8 cellular contexts compared by ENCODE assay signal in the genomic region with DNA sequence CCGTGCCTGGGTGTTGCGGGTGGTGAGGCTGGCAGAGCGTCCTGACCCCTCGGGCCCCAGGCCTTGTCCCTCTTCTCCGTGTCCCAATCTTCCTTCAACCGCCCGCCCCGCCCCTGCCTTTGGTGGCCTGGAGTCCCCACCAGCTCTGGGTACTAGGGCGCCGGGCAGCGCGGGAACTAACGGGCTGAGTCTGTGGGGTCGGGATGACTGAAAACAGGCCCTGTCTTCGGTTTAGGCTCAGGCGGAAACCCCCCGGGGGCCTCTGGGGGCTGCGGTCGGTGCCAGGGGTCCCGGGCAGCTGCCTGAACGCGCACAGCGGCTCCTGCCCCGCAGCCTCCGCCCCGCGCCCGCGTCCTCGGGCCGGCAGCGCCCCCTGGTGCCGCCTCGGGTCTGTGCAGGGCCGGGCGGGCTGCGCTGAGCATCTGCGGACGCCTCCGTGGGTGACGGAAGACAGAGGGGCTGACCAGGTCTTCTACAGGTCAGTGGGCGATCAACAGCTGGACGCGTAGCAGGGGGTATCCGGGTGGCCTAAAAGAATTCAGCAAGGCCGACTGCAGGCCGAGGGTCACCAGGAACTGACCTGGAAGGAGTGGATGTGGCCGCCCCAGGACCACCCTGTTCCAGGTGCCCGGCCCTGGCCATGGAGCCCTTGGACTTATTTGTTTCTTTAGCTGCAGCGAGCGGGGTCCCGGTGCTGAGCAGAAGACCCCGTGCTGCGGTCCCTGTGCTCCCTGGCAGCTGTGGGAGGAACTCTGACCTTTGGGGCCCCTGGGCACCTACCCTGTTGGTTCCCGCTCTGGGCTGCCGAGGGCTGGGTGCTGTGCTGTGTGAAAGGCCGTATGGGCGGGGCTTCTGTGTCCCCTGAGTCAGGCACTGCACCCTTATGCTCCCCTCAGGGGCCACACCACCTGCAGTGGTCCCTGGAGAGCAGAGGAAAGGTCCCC.
DNase-seq lines count a peak whose midpoint lies in the region; ATAC-seq and TF ChIP-seq lines count a peak whose summit lies in the region.
"Not testable (repeated sequence)": the region's sequence is repeated elsewhere in the genome, so short reads cannot be mapped to it uniquely, and the experiment has no call there.

No MANE protein-coding gene starts in this region.

- ATAC-seq in GM18511 (IDR thresholded peaks at IDR 0.05; ENCODE audit: unreplicated experiment) (peak; percentile 88), HG03460 (IDR thresholded peaks at IDR 0.05; ENCODE audit: unreplicated experiment) (peak; percentile 77), foreskin keratinocyte (peak; percentile 88)

- not testable (repeated sequence) for H3K4ac ChIP-seq in H9 (ENCODE audit: low read depth, low read length)

- H3K79me1 ChIP-seq in H9 (ENCODE audit: insufficient read depth, low read depth, low read length, poor library complexity, severe bottlenecking): not testable (repeated sequence)

- H3K18ac ChIP-seq in H9 (ENCODE audit: insufficient read length, low read depth, low read length): not testable (repeated sequence)

- not testable (repeated sequence) for H4K5ac ChIP-seq in H9 (ENCODE audit: insufficient read length, low read depth, low read length)

- not testable (repeated sequence) for H2AK5ac ChIP-seq in H9 (ENCODE audit: insufficient read length, low read length)

- H2BK20ac ChIP-seq in H9 (ENCODE audit: low read depth, low read length, poor library complexity, severe bottlenecking): not testable (repeated sequence)

- H3K4me3 Mint-ChIP-seq in H9: peak overlapping the region; percentile 32 to 67; a peak in 3 of 5 replicates
- peak overlapping the region; percentile 44 for H3K4me3 Mint-ChIP-seq in activated naive CD4-positive, alpha-beta T cell treated with anti-CD3 and anti-CD28 coated beads, Interleukin-2, amount 10 ng/mL, durations not matched to agents 7 days and 5 days
- not testable (repeated sequence) for H3K4me3 Mint-ChIP-seq in neural progenitor cell

- H3K27ac ChIP-seq in H9 (ENCODE audit: insufficient read length, low read depth, low read length); SK-N-SH (ENCODE audit: low read depth in 2 of 2, low read length in 1 of 2); foreskin keratinocyte; neural progenitor cell: not testable (repeated sequence)

- not testable (repeated sequence) for H3K27me3 ChIP-seq in H9 (ENCODE audit: insufficient read depth, low read length)
- H3K27me3 ChIP-seq in SK-N-SH (ENCODE audit: insufficient read depth): peaks cover 75% of the 10 kb centered on the region
- H3K27me3 ChIP-seq in foreskin keratinocyte: peaks cover 25% of the 10 kb centered on the region
- H3K27me3 ChIP-seq in neural progenitor cell: peaks cover 67% of the 10 kb centered on the region

- TF ChIP-seq EP300 in SK-N-SH (IDR thresholded peaks at IDR 0.05; ENCODE audit: borderline replicate concordance in 1 of 2, low read depth in 1 of 2, low read length in 1 of 2): not testable (repeated sequence)

- not testable (repeated sequence) for H3K4me1 ChIP-seq in H9 (ENCODE audit: insufficient read depth, low read length); SK-N-SH (ENCODE audit: control insufficient read depth in 1 of 2, insufficient read depth in 2 of 2, low read depth in 1 of 2, low read length in 1 of 2); foreskin keratinocyte; neural progenitor cell

- H3K36me3 Mint-ChIP-seq in H9 (ENCODE audit: insufficient read depth in 1 of 3, low read depth in 3 of 3); activated naive CD4-positive, alpha-beta T cell treated with anti-CD3 and anti-CD28 coated beads, Interleukin-2, amount 10 ng/mL, durations not matched to agents 7 days and 5 days; neural progenitor cell: not testable (repeated sequence)

- H3K27me3 Mint-ChIP-seq in H9 (ENCODE audit: low read depth) (peaks cover 69% of the 10 kb centered on the region), neural progenitor cell (ENCODE audit: insufficient read depth, low read depth) (peaks cover 23% of the 10 kb centered on the region)
- peaks cover 73% of the 10 kb centered on the region for H3K27me3 Mint-ChIP-seq in activated naive CD4-positive, alpha-beta T cell treated with anti-CD3 and anti-CD28 coated beads, Interleukin-2, amount 10 ng/mL, durations not matched to agents 7 days and 5 days

- H3K4me3 ChIP-seq in SK-N-SH (ENCODE audit: low read depth in 2 of 2, low read length in 1 of 2): not testable (repeated sequence)
- H3K4me3 ChIP-seq in neural progenitor cell: peak overlapping the region; percentile 40

- H4K91ac ChIP-seq in H9 (ENCODE audit: insufficient read length, low read depth, low read length): not testable (repeated sequence)

- H4K8ac ChIP-seq in H9 (replicated peaks; ENCODE audit: insufficient read length, low read depth, low read length): not testable (repeated sequence)

- H3K27ac Mint-ChIP-seq in H9; activated naive CD4-positive, alpha-beta T cell treated with anti-CD3 and anti-CD28 coated beads, Interleukin-2, amount 10 ng/mL, durations not matched to agents 7 days and 5 days; neural progenitor cell: not testable (repeated sequence)

- peak; percentile 61 for TF ChIP-seq CTCF in H9 (conservative IDR thresholded peaks at IDR 0.05)
- TF ChIP-seq CTCF in SK-N-SH (IDR thresholded peaks at IDR 0.05): peak; percentile 52
- TF ChIP-seq CTCF in foreskin keratinocyte (conservative IDR thresholded peaks at IDR 0.05): peak; percentile 55
- TF ChIP-seq CTCF in neural progenitor cell (IDR thresholded peaks at IDR 0.05): peak; percentile 51

- H3F3A ChIP-seq in SK-N-SH (replicated peaks; ENCODE audit: insufficient read depth); neural progenitor cell (ENCODE audit: low read depth): not testable (repeated sequence)

- H2BK5ac ChIP-seq in H9 (ENCODE audit: insufficient read length, low read length): not testable (repeated sequence)

- H2BK15ac ChIP-seq in H9 (ENCODE audit: low read depth, low read length): not testable (repeated sequence)

- not testable (repeated sequence) for H2AFZ ChIP-seq in H9 (ENCODE audit: low read length); SK-N-SH (ENCODE audit: low read depth); neural progenitor cell (replicated peaks)

- H2BK12ac ChIP-seq in H9 (ENCODE audit: insufficient read length, low read depth, low read length): not testable (repeated sequence)

- not testable (repeated sequence) for H3K9ac ChIP-seq in H9 (ENCODE audit: extremely low read depth, insufficient read length, low read length); SK-N-SH; neural progenitor cell

- H3K79me2 ChIP-seq in H9 (ENCODE audit: insufficient read depth, low read length); SK-N-SH (ENCODE audit: insufficient read depth); neural progenitor cell (ENCODE audit: low read depth): not testable (repeated sequence)

- WGBS in H9 (ENCODE audit: extremely low coverage, insufficient read length, low lambda C conversion rate): no CpG with 5 or more reads among the region's 58 CpGs
- 7% methylated on average over 13 of the region's 58 CpGs for WGBS in SK-N-SH (ENCODE audit: low lambda C conversion rate)

- not testable (repeated sequence) for H3K36me3 ChIP-seq in SK-N-SH (replicated peaks in 1 of 2; ENCODE audit: control insufficient read depth in 1 of 2, insufficient read depth in 2 of 2, low read length in 1 of 2); neural progenitor cell

- H3K23me2 ChIP-seq in H9 (ENCODE audit: insufficient read length, low read depth, low read length, poor library complexity, severe bottlenecking): not testable (repeated sequence)

- H3K9me3 Mint-ChIP-seq in H9; activated naive CD4-positive, alpha-beta T cell treated with anti-CD3 and anti-CD28 coated beads, Interleukin-2, amount 10 ng/mL, durations not matched to agents 7 days and 5 days; neural progenitor cell: not testable (repeated sequence)

- not testable (repeated sequence) for H4K20me1 ChIP-seq in H9 (ENCODE audit: control insufficient read depth, insufficient read depth, insufficient read length); SK-N-SH (ENCODE audit: insufficient read depth); neural progenitor cell (ENCODE audit: low read depth)

- H3K9me3 ChIP-seq in H9 (ENCODE audit: control insufficient read depth, low read depth, low read length); SK-N-SH; neural progenitor cell (ENCODE audit: low read depth): not testable (repeated sequence)

- H3K9me2 ChIP-seq in SK-N-SH: not testable (repeated sequence)

- H3K4me1 Mint-ChIP-seq in H9: peaks cover 11 to 13% of the 10 kb centered on the region in 2 experiments
- not testable (repeated sequence) for H3K4me1 Mint-ChIP-seq in activated naive CD4-positive, alpha-beta T cell treated with anti-CD3 and anti-CD28 coated beads, Interleukin-2, amount 10 ng/mL, durations not matched to agents 7 days and 5 days; neural progenitor cell

- TF ChIP-seq RAD21 in SK-N-SH (IDR thresholded peaks at IDR 0.05; ENCODE audit: low read length): not testable (repeated sequence)

- not testable (repeated sequence) for H2BK120ac ChIP-seq in H9 (ENCODE audit: low read depth, low read length, poor library complexity, severe bottlenecking)

- DNase-seq in H9 (peak; percentile 45), neural progenitor cell (ENCODE audit: low spot score) (peak; percentile 44), ureter (ENCODE audit: low spot score) (peak; percentile 36)
- not testable (repeated sequence) for DNase-seq in SK-N-SH, foreskin keratinocyte
- DNase-seq in activated naive CD4-positive, alpha-beta T cell treated with anti-CD3 and anti-CD28 coated beads, Interleukin-2, amount 10 ng/mL, durations not matched to agents 7 days and 5 days: peak; percentile 48

- not testable (repeated sequence) for H3K23ac ChIP-seq in H9 (ENCODE audit: insufficient read length, low read depth, low read length)

- H3K56ac ChIP-seq in H9 (ENCODE audit: insufficient read length, low read depth, low read length): not testable (repeated sequence)

- not testable (repeated sequence) for H3K14ac ChIP-seq in H9 (ENCODE audit: insufficient read depth, low read length)

- CTCF ChIA-PET in SK-N-SH (lab: Yijun Ruan, JAX): interaction anchor here (0.6 to 5.8 kb wide), 20 partner anchors 9 to 594 kb away, joined by 3 to 29 read pairs (median 4); no protein-coding TSS in a partner anchor
- CTCF ChIA-PET in activated naive CD4-positive, alpha-beta T cell treated with anti-CD3 and anti-CD28 coated beads, Interleukin-2, amount 10 ng/mL, durations not matched to agents 7 days and 5 days (lab: Charles Lee): interaction anchor here (1.0 to 2.7 kb wide), 6 partner anchors 9 to 487 kb away, joined by 3 to 18 read pairs (median 4); no protein-coding TSS in a partner anchor

- POLR2A ChIA-PET in SK-N-SH (lab: Yijun Ruan, JAX): not testable (repeated sequence)

- not testable (repeated sequence) for H3T11ph ChIP-seq in H9 (ENCODE audit: low read length)

- H3K4me2 ChIP-seq in H9 (ENCODE audit: insufficient read depth, insufficient read length, low read length): peak overlapping the region; percentile 57
- H3K4me2 ChIP-seq in SK-N-SH: not testable (repeated sequence)
- H3K4me2 ChIP-seq in neural progenitor cell: peak overlapping the region; percentile 65
